ENCODE assay signal across 13 cellular contexts in the genomic region with DNA sequence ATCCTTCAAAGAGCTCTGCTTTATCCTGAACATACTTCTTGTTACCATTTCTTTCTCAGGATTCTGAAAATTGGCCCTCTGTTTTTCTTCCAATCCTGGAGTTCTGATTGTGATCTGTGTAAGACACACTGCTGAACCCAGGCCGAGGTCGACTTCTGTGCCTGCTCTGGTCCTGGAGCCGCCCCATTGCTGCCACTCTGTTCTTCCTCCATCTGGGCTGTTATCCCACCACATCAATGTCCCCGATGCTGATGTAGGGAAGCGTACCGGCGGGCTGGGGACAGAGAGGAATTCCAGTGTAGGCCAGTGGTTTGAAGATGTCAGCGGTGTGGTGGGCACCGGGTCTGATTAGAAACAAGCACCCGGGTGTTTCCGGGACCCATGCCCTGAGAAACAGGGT.
DNase-seq lines count a peak whose midpoint lies in the region; ATAC-seq and TF ChIP-seq lines count a peak whose summit lies in the region.
"Had no signal": no experiment of that assay in that cellular context is flagged by ENCODE, and none has a peak within 500 bp of the region (broad histone marks: within the 10 kb centered on the region; RNA-seq: fewer than 3 reads in every experiment).

No MANE protein-coding gene starts in this region.

- H3K27ac Mint-ChIP-seq in activated CD4-positive, alpha-beta memory T cell treated with anti-CD3 and anti-CD28 coated beads, Interleukin-2, amount 10 ng/mL, durations not matched to agents 7 days and 5 days, result peak overlapping the region; percentile 58
- H3K27ac Mint-ChIP-seq in activated CD4-positive, alpha-beta memory T cell treated with anti-CD3 and anti-CD28 coated beads for 36 hours, result no peak overlapping the region
- peak overlapping the region; percentile 37 to 67 for H3K27ac Mint-ChIP-seq in natural killer cell

- no peak for DNase-seq in activated CD4-positive, alpha-beta memory T cell treated with anti-CD3 and anti-CD28 coated beads, Interleukin-2, amount 10 ng/mL, durations not matched to agents 7 days and 5 days
- DNase-seq in activated CD4-positive, alpha-beta memory T cell treated with anti-CD3 and anti-CD28 coated beads for 36 hours, result no peak
- DNase-seq in natural killer cell (no peak), LoVo (ENCODE audit: low spot score) (no peak), NCI-H1105 treated with DMSO at 0.1 percent for 48 hours (lab: John Stamatoyannopoulos, UW) (no peak)
- DNase-seq: amniotic stem cell, DMS153, NCI-H1417, NCI-H526 had no signal

- H3K27me3 Mint-ChIP-seq in activated CD4-positive, alpha-beta memory T cell treated with anti-CD3 and anti-CD28 coated beads, Interleukin-2, amount 10 ng/mL, durations not matched to agents 7 days and 5 days, result peaks cover 83% of the 10 kb centered on the region
- peaks cover 66% of the 10 kb centered on the region for H3K27me3 Mint-ChIP-seq in activated CD4-positive, alpha-beta memory T cell treated with anti-CD3 and anti-CD28 coated beads for 36 hours
- peaks cover 34 to 60% of the 10 kb centered on the region in 2 donors for H3K27me3 Mint-ChIP-seq in natural killer cell (ENCODE audit: low read depth in 2 of 2)

- peaks cover 25% of the 10 kb centered on the region for H3K4me1 Mint-ChIP-seq in activated CD4-positive, alpha-beta memory T cell treated with anti-CD3 and anti-CD28 coated beads, Interleukin-2, amount 10 ng/mL, durations not matched to agents 7 days and 5 days
- peaks cover 23% of the 10 kb centered on the region for H3K4me1 Mint-ChIP-seq in activated CD4-positive, alpha-beta memory T cell treated with anti-CD3 and anti-CD28 coated beads for 36 hours (ENCODE audit: low read depth)
- H3K4me1 Mint-ChIP-seq in natural killer cell, result peaks cover 42 to 45% of the 10 kb centered on the region in 2 donors

- POLR2A ChIA-PET in activated CD4-positive, alpha-beta memory T cell treated with anti-CD3 and anti-CD28 coated beads, Interleukin-2, amount 10 ng/mL, durations not matched to agents 7 days and 5 days (lab: Charles Lee), result interaction anchor here (0.6 to 1.6 kb wide), 4 partner anchors 12 to 763 kb away, joined by 3 to 5 read pairs (median 3); no protein-coding TSS in a partner anchor
- POLR2A ChIA-PET in activated CD4-positive, alpha-beta memory T cell treated with anti-CD3 and anti-CD28 coated beads for 36 hours (lab: Charles Lee), result no interaction called here

- no peak overlapping the region for H3K4me3 Mint-ChIP-seq in activated CD4-positive, alpha-beta memory T cell treated with anti-CD3 and anti-CD28 coated beads, Interleukin-2, amount 10 ng/mL, durations not matched to agents 7 days and 5 days
- H3K4me3 Mint-ChIP-seq in activated CD4-positive, alpha-beta memory T cell treated with anti-CD3 and anti-CD28 coated beads for 36 hours, result no peak overlapping the region
- H3K4me3 Mint-ChIP-seq in natural killer cell, result peak overlapping the region; percentile 61

- ATAC-seq in GM21447 (IDR thresholded peaks at IDR 0.05; ENCODE audit: unreplicated experiment) (peak; percentile 3), HG03432 (IDR thresholded peaks at IDR 0.05; ENCODE audit: unreplicated experiment) (peak; percentile 7), natural killer cell (no peak), GM19397 (IDR thresholded peaks at IDR 0.05; ENCODE audit: unreplicated experiment) (no peak)
- ATAC-seq: A549 had no signal

- TF ChIP-seq CTCF in natural killer cell (IDR thresholded peaks at IDR 0.05), result no peak

- CTCF ChIA-PET in activated CD4-positive, alpha-beta memory T cell treated with anti-CD3 and anti-CD28 coated beads, Interleukin-2, amount 10 ng/mL, durations not matched to agents 7 days and 5 days (lab: Charles Lee), result interaction anchor here (1.0 to 3.3 kb wide), 6 partner anchors 12 to 764 kb away, joined by 3 to 57 read pairs (median 6); no protein-coding TSS in a partner anchor
- CTCF ChIA-PET in activated CD4-positive, alpha-beta memory T cell treated with anti-CD3 and anti-CD28 coated beads for 36 hours (lab: Charles Lee), result interaction anchor here (0.7 to 5.3 kb wide), 5 partner anchors 13 to 356 kb away, joined by 3 to 46 read pairs (median 4); no protein-coding TSS in a partner anchor

- H3K9me3 Mint-ChIP-seq in activated CD4-positive, alpha-beta memory T cell treated with anti-CD3 and anti-CD28 coated beads, Interleukin-2, amount 10 ng/mL, durations not matched to agents 7 days and 5 days, result no peaks in the 10 kb centered on the region
- no peaks in the 10 kb centered on the region for H3K9me3 Mint-ChIP-seq in activated CD4-positive, alpha-beta memory T cell treated with anti-CD3 and anti-CD28 coated beads for 36 hours
- no peaks in the 10 kb centered on the region for H3K9me3 Mint-ChIP-seq in natural killer cell

- H3K36me3 Mint-ChIP-seq in activated CD4-positive, alpha-beta memory T cell treated with anti-CD3 and anti-CD28 coated beads, Interleukin-2, amount 10 ng/mL, durations not matched to agents 7 days and 5 days (ENCODE audit: low read depth), result no peaks in the 10 kb centered on the region
- no peaks in the 10 kb centered on the region for H3K36me3 Mint-ChIP-seq in activated CD4-positive, alpha-beta memory T cell treated with anti-CD3 and anti-CD28 coated beads for 36 hours
- H3K36me3 Mint-ChIP-seq in natural killer cell, result no peaks in the 10 kb centered on the region

- intact Hi-C loops in activated CD4-positive, alpha-beta memory T cell treated with anti-CD3 and anti-CD28 coated beads for 36 hours (cut with micrococcal nuclease), result no loop called here
- intact Hi-C loops in natural killer cell (cut with micrococcal nuclease), result no loop called here

Comparison
In these comparisons a context has a peak if more than half of its experiments do, and no peak if none do; other contexts are left out.
1. ATAC-seq: peak in GM21447 (single experiment) and HG03432 (single experiment); none in natural killer cell (0 of 3) and GM19397 (single experiment).